ENCODE assay signal across 1 cellular context in genomic region chr14:24315807-24316596, GRCh38.
TF ChIP-seq lines count a peak whose summit lies in the region.

No MANE protein-coding gene starts in this region.

TF ChIP-seq in K562, 482 proteins besides CTCF, POLR2A, EP300 and RAD21 (continued from another document and continues in another):
- TF ChIP-seq ZNF511 (CRISPR knock-in tag; IDR thresholded peaks at IDR 0.05), result peak; percentile 97
- TF ChIP-seq ZNF740 (CRISPR knock-in tag; IDR thresholded peaks at IDR 0.05), result no peak
- no peak for TF ChIP-seq ZNF740 (tag; IDR thresholded peaks at IDR 0.05)
- TF ChIP-seq ZNF408 (CRISPR knock-in tag; IDR thresholded peaks at IDR 0.05; ENCODE audit: low read depth), result no peak
- TF ChIP-seq CREB3 (tag; conservative IDR thresholded peaks at IDR 0.05; ENCODE audit: low read depth), result no peak
- no peak for TF ChIP-seq TFAM (CRISPR knock-in tag; conservative IDR thresholded peaks at IDR 0.05)
- no peak for TF ChIP-seq POLR2AphosphoS5 (IDR thresholded peaks at IDR 0.05; ENCODE audit: control insufficient read depth, insufficient read depth, low read depth, low read length)
- no peak for TF ChIP-seq MCM7 (IDR thresholded peaks at IDR 0.05)
- no peak for TF ChIP-seq DDX20 (tag; IDR thresholded peaks at IDR 0.05; ENCODE audit: low read depth)
- no peak for TF ChIP-seq ARID3A (IDR thresholded peaks at IDR 0.05; ENCODE audit: borderline replicate concordance, low read depth, low read length)
- no peak for TF ChIP-seq EWSR1 (IDR thresholded peaks at IDR 0.05; ENCODE audit: borderline replicate concordance, low read depth, partially characterized antibody)
- no peak for TF ChIP-seq CCNT2 (IDR thresholded peaks at IDR 0.05; ENCODE audit: borderline replicate concordance, extremely low read depth, insufficient read length, low read depth, low read length)
- TF ChIP-seq BRF2 (IDR thresholded peaks at IDR 0.05; ENCODE audit: borderline replicate concordance, insufficient read depth, insufficient read length), result no peak
- TF ChIP-seq CEBPB (tag; IDR thresholded peaks at IDR 0.05), result no peak
- TF ChIP-seq PHTF2 (CRISPR knock-in tag; IDR thresholded peaks at IDR 0.05), result no peak
- 0 out of 4 replicates have a peak, but pooled peaks of 1 of the 2 experiments have one; percentile 55 for TF ChIP-seq MLX (CRISPR knock-in tag; conservative IDR thresholded peaks at IDR 0.05)
- TF ChIP-seq PRPF4 (IDR thresholded peaks at IDR 0.05; ENCODE audit: insufficient read depth, low read depth, low read length, poor library complexity, severe bottlenecking), result no peak
- no peak for TF ChIP-seq ZBTB2 (IDR thresholded peaks at IDR 0.05)
- no peak for TF ChIP-seq CEBPG (CRISPR knock-in tag; IDR thresholded peaks at IDR 0.05)
- no peak for TF ChIP-seq CEBPG (tag; conservative IDR thresholded peaks at IDR 0.05 in 1 of 2, IDR thresholded peaks at IDR 0.05 in 1 of 2)
- TF ChIP-seq PHB2 (IDR thresholded peaks at IDR 0.05; ENCODE audit: low read depth), result no peak
- TF ChIP-seq TCF15 (CRISPR knock-in tag; IDR thresholded peaks at IDR 0.05), result no peak
- no peak for TF ChIP-seq BMI1 (IDR thresholded peaks at IDR 0.05; ENCODE audit: low read length)
- TF ChIP-seq HNRNPH1 (optimal IDR thresholded peaks at IDR 0.05; ENCODE audit: low read depth, low read length), result no peak
- no peak for TF ChIP-seq ETS2 (tag; IDR thresholded peaks at IDR 0.05; ENCODE audit: borderline replicate concordance, poor library complexity, severe bottlenecking)
- no peak for TF ChIP-seq CHD4 (IDR thresholded peaks at IDR 0.05; ENCODE audit: insufficient read depth, insufficient replicate concordance, low read depth, low read length, poor library complexity, severe bottlenecking)
- no peak for TF ChIP-seq KLF13 (tag; IDR thresholded peaks at IDR 0.05; ENCODE audit: borderline replicate concordance, low read depth)
- TF ChIP-seq ZNF407 (IDR thresholded peaks at IDR 0.05; ENCODE audit: low read depth), result no peak
- TF ChIP-seq U2AF1 (optimal IDR thresholded peaks at IDR 0.05; ENCODE audit: low read depth, low read length), result no peak
- no peak for TF ChIP-seq FOXJ2 (tag; IDR thresholded peaks at IDR 0.05)
- peak; percentile 53 for TF ChIP-seq RBBP5 (IDR thresholded peaks at IDR 0.05; ENCODE audit: borderline replicate concordance, insufficient read depth, low read length, poor library complexity, severe bottlenecking)
- no peak for TF ChIP-seq ZNF696 (CRISPR knock-in tag; conservative IDR thresholded peaks at IDR 0.05)
- TF ChIP-seq ZC3H11A (IDR thresholded peaks at IDR 0.05; ENCODE audit: low read depth, low read length), result no peak
- TF ChIP-seq SIX5 (IDR thresholded peaks at IDR 0.05; ENCODE audit: borderline replicate concordance in 1 of 2, insufficient read depth in 1 of 2, low read depth in 1 of 2, low read length in 2 of 2), result no peak
- TF ChIP-seq NR3C1 (CRISPR knock-in tag; IDR thresholded peaks at IDR 0.05), result peak; percentile 96
- TF ChIP-seq PCBP2 (IDR thresholded peaks at IDR 0.05; ENCODE audit: low read depth, low read length, poor library complexity, severe bottlenecking), result no peak
- TF ChIP-seq CXXC5 (CRISPR knock-in tag; IDR thresholded peaks at IDR 0.05), result peak; percentile 79
- TF ChIP-seq MBD1 (CRISPR knock-in tag; IDR thresholded peaks at IDR 0.05), result no peak
- TF ChIP-seq JUND (IDR thresholded peaks at IDR 0.05; ENCODE audit: borderline replicate concordance, low read depth, low read length), result no peak
- no peak for TF ChIP-seq JUND (tag; IDR thresholded peaks at IDR 0.05; ENCODE audit: borderline replicate concordance, low read depth, low read length)
- 0 out of 2 replicates have a peak, but pooled peaks have one; percentile 68 for TF ChIP-seq NR1H2 (CRISPR knock-in tag; IDR thresholded peaks at IDR 0.05)
- TF ChIP-seq ZC3H8 (IDR thresholded peaks at IDR 0.05), result no peak
- TF ChIP-seq ZNF175 (CRISPR knock-in tag; IDR thresholded peaks at IDR 0.05; ENCODE audit: low read depth), result peak; percentile 65; the same call in 1 of the 2 replicates
